Comparison of ENCODE assay signal across 8 cellular contexts in the genomic region with DNA sequence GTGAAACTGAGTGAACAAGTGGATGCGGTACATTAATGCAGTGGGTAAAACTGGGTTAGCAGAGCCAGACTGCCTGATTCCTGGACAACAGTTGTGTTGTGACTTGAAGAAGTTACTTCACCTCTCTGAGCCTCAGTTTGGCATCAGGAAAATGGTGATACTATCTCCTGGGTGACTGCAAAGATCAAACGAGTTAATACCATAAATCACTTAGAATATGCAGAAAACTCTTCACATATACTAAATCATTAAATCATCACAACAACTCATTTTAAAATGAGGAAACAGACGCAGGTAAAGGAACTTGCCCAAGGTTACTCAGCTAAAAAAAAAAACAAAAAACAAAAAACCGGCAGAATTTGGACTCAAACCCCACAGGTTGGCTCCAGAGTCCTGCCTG. TPM values are rescaled to one million over a fixed set of nuclear protein-coding genes. Genes with fewer than 3 reads are reported as not detected.
A peak's percentile ranks its signal among the peaks of the same experiment; 100 is the strongest.
DNase-seq lines count a peak whose midpoint lies in the region; ATAC-seq, FAIRE-seq and TF ChIP-seq lines count a peak whose summit lies in the region.

No MANE protein-coding gene starts in this region.

- no peak overlapping the region for H3K27ac Mint-ChIP-seq in activated CD4-positive, alpha-beta T cell treated with anti-CD3 and anti-CD28 coated beads for 36 hours
- no peak overlapping the region for H3K27ac Mint-ChIP-seq in activated naive CD8-positive, alpha-beta T cell treated with anti-CD3 and anti-CD28 coated beads, Interleukin-2, amount 10 ng/mL, durations not matched to agents 7 days and 5 days

- H3K4me3 Mint-ChIP-seq in activated CD4-positive, alpha-beta T cell treated with anti-CD3 and anti-CD28 coated beads for 36 hours: peak overlapping the region; percentile 85
- peak overlapping the region; percentile 90 for H3K4me3 Mint-ChIP-seq in activated naive CD8-positive, alpha-beta T cell treated with anti-CD3 and anti-CD28 coated beads, Interleukin-2, amount 10 ng/mL, durations not matched to agents 7 days and 5 days

- FAIRE-seq in kidney (lab: Jason Lieb, UNC): no peak

- H3K9ac ChIP-seq in kidney (ENCODE audit: low read length in 2 of 2): peak overlapping the region; percentile 78 to 86

- POLR2A ChIA-PET in activated CD4-positive, alpha-beta T cell treated with anti-CD3 and anti-CD28 coated beads for 36 hours (lab: Charles Lee): interaction anchor here (0.6 kb wide), 1 partner anchor 704 kb away, joined by 4 read pairs; no protein-coding TSS in a partner anchor
- POLR2A ChIA-PET in activated naive CD8-positive, alpha-beta T cell treated with anti-CD3 and anti-CD28 coated beads, Interleukin-2, amount 10 ng/mL, durations not matched to agents 7 days and 5 days (lab: Charles Lee): interaction anchor here (2.1 kb wide), 1 partner anchor 30 kb away, joined by 11 read pairs; the partner anchor contains the start of gene TMEM263

- no peak for TF ChIP-seq EP300 in suprapubic skin (IDR thresholded peaks at IDR 0.05)

- WGBS in suprapubic skin: 18% methylated on average over 4 of the region's 4 CpGs

- no peaks in the 10 kb centered on the region for H3K27me3 ChIP-seq in suprapubic skin

- no peaks in the 10 kb centered on the region for H3K27me3 Mint-ChIP-seq in activated CD4-positive, alpha-beta T cell treated with anti-CD3 and anti-CD28 coated beads for 36 hours
- no peaks in the 10 kb centered on the region for H3K27me3 Mint-ChIP-seq in activated naive CD8-positive, alpha-beta T cell treated with anti-CD3 and anti-CD28 coated beads, Interleukin-2, amount 10 ng/mL, durations not matched to agents 7 days and 5 days

- peaks cover 29% of the 10 kb centered on the region for H3K36me3 Mint-ChIP-seq in activated CD4-positive, alpha-beta T cell treated with anti-CD3 and anti-CD28 coated beads for 36 hours (ENCODE audit: low read depth)
- H3K36me3 Mint-ChIP-seq in activated naive CD8-positive, alpha-beta T cell treated with anti-CD3 and anti-CD28 coated beads, Interleukin-2, amount 10 ng/mL, durations not matched to agents 7 days and 5 days: peaks cover 21% of the 10 kb centered on the region

- H3K36me3 ChIP-seq in kidney (ENCODE audit: control insufficient read depth in 1 of 2, insufficient read depth in 2 of 2, low read length in 2 of 2) (peaks cover 0 to 2% of the 10 kb centered on the region in 2 donors), suprapubic skin (peaks cover 7% of the 10 kb centered on the region)

- CTCF ChIA-PET in activated CD4-positive, alpha-beta T cell treated with anti-CD3 and anti-CD28 coated beads for 36 hours (lab: Charles Lee): no interaction called here

- H3K27ac ChIP-seq in kidney (ENCODE audit: low read depth in 2 of 2, low read length in 2 of 2): peak overlapping the region; percentile 83
- peak overlapping the region; percentile 92 for H3K27ac ChIP-seq in suprapubic skin

- H3K4me1 ChIP-seq in kidney (ENCODE audit: control insufficient read depth in 1 of 2, insufficient read depth in 1 of 2, low read depth in 1 of 2, low read length in 2 of 2) (peaks cover 10 to 16% of the 10 kb centered on the region in 2 donors), suprapubic skin (peaks cover 36% of the 10 kb centered on the region)

- no peak for DNase-seq in activated CD4-positive, alpha-beta T cell treated with anti-CD3 and anti-CD28 coated beads for 36 hours
- no peak for DNase-seq in activated CD4-positive, alpha-beta T cell treated with anti-CD3 and anti-CD28 coated beads for 48 hours
- DNase-seq in activated naive CD8-positive, alpha-beta T cell treated with anti-CD3 and anti-CD28 coated beads, Interleukin-2, amount 10 ng/mL, durations not matched to agents 7 days and 5 days: no peak
- DNase-seq in kidney: no peak
- no peak for DNase-seq in suprapubic skin (ENCODE audit: low spot score in 2 of 2)
- DNase-seq in NCI-H1417 treated with DMSO at 0.1 percent for 48 hours (lab: John Stamatoyannopoulos, UW): no peak
- DNase-seq in AML-193 (lab: John Stamatoyannopoulos, UW): no peak

- ATAC-seq in activated CD4-positive, alpha-beta T cell treated with anti-CD3 and anti-CD28 coated beads for 36 hours: no peak
- no peak for ATAC-seq in activated naive CD8-positive, alpha-beta T cell treated with anti-CD3 and anti-CD28 coated beads, Interleukin-2, amount 10 ng/mL, durations not matched to agents 7 days and 5 days (ENCODE audit: low read depth)
- no peak for ATAC-seq in HG03354 (IDR thresholded peaks at IDR 0.05; ENCODE audit: poor library complexity, severe bottlenecking, unreplicated experiment)

- intact Hi-C loops in activated CD4-positive, alpha-beta T cell treated with anti-CD3 and anti-CD28 coated beads for 36 hours (cut with DNase I, micrococcal nuclease): loop anchor here in 1 of 2 experiments (2.0 kb wide), 1 partner anchor 41 kb away; no protein-coding TSS in a partner anchor
- intact Hi-C loops in kidney (cut with DNase I): no loop called here

- TF ChIP-seq CTCF in kidney (IDR thresholded peaks at IDR 0.05; ENCODE audit: borderline replicate concordance, extremely low read depth, insufficient read depth) (no peak), suprapubic skin (IDR thresholded peaks at IDR 0.05) (no peak)

- H3K4me3 ChIP-seq in kidney (ENCODE audit: low read length in 2 of 2) (peak overlapping the region; percentile 84 to 94), suprapubic skin (peak overlapping the region; percentile 75)

- TF ChIP-seq POLR2A in suprapubic skin (IDR thresholded peaks at IDR 0.05): no peak

- H3K9me3 ChIP-seq in kidney (ENCODE audit: control insufficient read depth in 1 of 2, low read length in 2 of 2) (no peaks in the 10 kb centered on the region), suprapubic skin (no peaks in the 10 kb centered on the region)

- peaks cover 10% of the 10 kb centered on the region for H3K9me3 Mint-ChIP-seq in activated CD4-positive, alpha-beta T cell treated with anti-CD3 and anti-CD28 coated beads for 36 hours (ENCODE audit: low read depth)
- H3K9me3 Mint-ChIP-seq in activated naive CD8-positive, alpha-beta T cell treated with anti-CD3 and anti-CD28 coated beads, Interleukin-2, amount 10 ng/mL, durations not matched to agents 7 days and 5 days: no peaks in the 10 kb centered on the region

- peaks cover 43% of the 10 kb centered on the region for H3K4me1 Mint-ChIP-seq in activated CD4-positive, alpha-beta T cell treated with anti-CD3 and anti-CD28 coated beads for 36 hours
- H3K4me1 Mint-ChIP-seq in activated naive CD8-positive, alpha-beta T cell treated with anti-CD3 and anti-CD28 coated beads, Interleukin-2, amount 10 ng/mL, durations not matched to agents 7 days and 5 days: peaks cover 24% of the 10 kb centered on the region

RNA-seq across cellular contexts. Expression of gene MTERF2, which starts 0.8 kb away (rescaled TPM):
- total RNA-seq in activated CD4-positive, alpha-beta T cell treated with anti-CD3 and anti-CD28 coated beads for 36 hours: 1 to 10 TPM; 5.0 to 5.8 TPM
- 1 to 10 TPM; 6.8 to 7.9 TPM for total RNA-seq in activated naive CD8-positive, alpha-beta T cell treated with anti-CD3 and anti-CD28 coated beads, Interleukin-2, amount 10 ng/mL, durations not matched to agents 7 days and 5 days
- total RNA-seq in kidney (15.0 TPM), suprapubic skin (10 to 100 TPM in 3 of 4 donors, 1 to 10 TPM in 1; 9.4 to 20.7 (median 16.3) TPM)
- 26.2 TPM for polyA plus RNA-seq in kidney (ENCODE audit: insufficient read depth, low read depth, low replicate concordance)

RNA-seq across cellular contexts. Expression of gene TMEM263, which starts 30.4 kb away (rescaled TPM):
- 10 to 100 TPM; 38.9 to 43.0 TPM for total RNA-seq in activated CD4-positive, alpha-beta T cell treated with anti-CD3 and anti-CD28 coated beads for 36 hours
- 10 to 100 TPM; 28.5 to 29.6 TPM for total RNA-seq in activated naive CD8-positive, alpha-beta T cell treated with anti-CD3 and anti-CD28 coated beads, Interleukin-2, amount 10 ng/mL, durations not matched to agents 7 days and 5 days
- total RNA-seq in kidney: 43.1 TPM
- 28.7 TPM for polyA plus RNA-seq in kidney (ENCODE audit: insufficient read depth, low read depth, low replicate concordance)
- 10 to 100 TPM in 3 of 4 donors, 1 to 10 TPM in 1; 6.5 to 13.3 (median 11.9) TPM for total RNA-seq in suprapubic skin
